29 cellular contexts compared by ENCODE assay signal in genomic region chr17:56045907-56046306, GRCh38.
"Had no signal": no experiment of that assay in that cellular context is flagged by ENCODE, and none has a peak within 500 bp of the region (broad histone marks: within the 10 kb centered on the region; RNA-seq: fewer than 3 reads in every experiment).

No MANE protein-coding gene starts in this region.

- H3K4me1 ChIP-seq: gastrocnemius medialis, upper lobe of left lung had no signal

- H3K36me3 Mint-ChIP-seq: immature natural killer cell; mesothelial cell of epicardium; naive thymus-derived CD4-positive, alpha-beta T cell had no signal

- H3K9me3 ChIP-seq: gastrocnemius medialis, neutrophil, thoracic aorta, upper lobe of left lung had no signal

- DNase-seq: activated B cell treated with CpG ODN at 0.5 μM for 24 hours; activated CD4-positive, alpha-beta T cell treated with anti-CD3 and anti-CD28 coated beads, Interleukin-2, amount 50 U/mL, for 1 hour; activated CD8-positive, alpha-beta T cell treated with anti-CD3 and anti-CD28 coated beads for 36 hours; activated gamma-delta T cell treated with Interleukin-2 at 50 U/mL for 16 hours; activated naive CD4-positive, alpha-beta T cell treated with anti-CD3 and anti-CD28 coated beads, Interleukin-2, amount 50 U/mL, for 16 hours; activated T-cell treated with anti-CD3 and anti-CD28 coated beads, Interleukin-2, amount 50 U/mL, for 4 hours; amniotic stem cell; caudate nucleus; cortex of kidney; effector memory CD8-positive, alpha-beta T cell; erythroblast; gastrocnemius medialis; immature natural killer cell; kidney; left colon; naive thymus-derived CD4-positive, alpha-beta T cell; stimulated activated CD4-positive, alpha-beta T cell treated with anti-CD3 and anti-CD28 coated beads, Interleukin-12 subunit alpha, Interleukin-12 subunit beta, amount 100 ng/mL, for 4 hours; stimulated activated CD4-positive, alpha-beta T cell treated with anti-CD3 and anti-CD28 coated beads, Interleukin-4, amount 100 ng/mL, for 1 hour; stimulated activated naive CD8-positive, alpha-beta T cell treated with anti-CD3 and anti-CD28 coated beads, Interleukin-15, Interleukin-2, amounts not matched to agents 100 U/mL and 50 U/mL, for 24 hours; T-helper 2 cell; upper lobe of left lung had no signal

- H3K4me3 ChIP-seq: gastrocnemius medialis, skin epidermis, thoracic aorta, upper lobe of left lung had no signal

- ATAC-seq: activated CD8-positive, alpha-beta T cell treated with anti-CD3 and anti-CD28 coated beads for 36 hours; activated T-cell treated with anti-CD3 and anti-CD28 coated beads, Interleukin-2, amount 50 U/mL, for 4 hours; activated T-helper 17 cell treated with anti-CD3 and anti-CD28 coated beads, Interleukin-2, amount 50 U/mL, for 72 hours; effector memory CD8-positive, alpha-beta T cell; gastrocnemius medialis; left colon; naive thymus-derived CD4-positive, alpha-beta T cell; sciatic nerve; stimulated activated naive CD8-positive, alpha-beta T cell treated with anti-CD3 and anti-CD28 coated beads, Interleukin-15, Interleukin-2, amounts not matched to agents 100 U/mL and 50 U/mL, for 24 hours had no signal

- H3K36me3 ChIP-seq: gastrocnemius medialis, neutrophil, thoracic aorta, upper lobe of left lung had no signal

- H3K4me3 Mint-ChIP-seq: activated B cell treated with CpG ODN at 0.5 μM for 24 hours; activated CD8-positive, alpha-beta T cell treated with anti-CD3 and anti-CD28 coated beads for 36 hours; activated T-cell treated with anti-CD3 and anti-CD28 coated beads, Interleukin-2, amount 50 U/mL, for 4 hours; activated T-helper 17 cell treated with anti-CD3 and anti-CD28 coated beads, Interleukin-2, amount 50 U/mL, for 72 hours; effector memory CD8-positive, alpha-beta T cell; immature natural killer cell; mesothelial cell of epicardium; naive thymus-derived CD4-positive, alpha-beta T cell had no signal

- H3K4me1 Mint-ChIP-seq: activated B cell treated with CpG ODN at 0.5 μM for 24 hours; activated T-helper 17 cell treated with anti-CD3 and anti-CD28 coated beads, Interleukin-2, amount 50 U/mL, for 72 hours; immature natural killer cell; mesothelial cell of epicardium had no signal

- H3K9me3 Mint-ChIP-seq: activated B cell treated with CpG ODN at 0.5 μM for 24 hours; activated CD8-positive, alpha-beta T cell treated with anti-CD3 and anti-CD28 coated beads for 36 hours; activated T-cell treated with anti-CD3 and anti-CD28 coated beads, Interleukin-2, amount 50 U/mL, for 4 hours; activated T-helper 17 cell treated with anti-CD3 and anti-CD28 coated beads, Interleukin-2, amount 50 U/mL, for 72 hours; mesothelial cell of epicardium had no signal

- H3K27me3 Mint-ChIP-seq: activated B cell treated with CpG ODN at 0.5 μM for 24 hours had no signal

- H3K27me3 ChIP-seq: gastrocnemius medialis, neutrophil, upper lobe of left lung had no signal

- H3K27ac ChIP-seq: gastrocnemius medialis, neutrophil, skin epidermis, thoracic aorta, upper lobe of left lung had no signal

- FAIRE-seq: astrocyte, kidney had no signal

- H3K27ac Mint-ChIP-seq: activated B cell treated with CpG ODN at 0.5 μM for 24 hours; activated CD8-positive, alpha-beta T cell treated with anti-CD3 and anti-CD28 coated beads for 36 hours; activated T-helper 17 cell treated with anti-CD3 and anti-CD28 coated beads, Interleukin-2, amount 50 U/mL, for 72 hours; effector memory CD8-positive, alpha-beta T cell; immature natural killer cell; mesothelial cell of epicardium; naive thymus-derived CD4-positive, alpha-beta T cell; progenitor cell of endocrine pancreas had no signal
